16 cellular contexts compared by ENCODE assay signal in genomic region chr16:76634847-76635697, GRCh38.
"Had no signal": no experiment of that assay in that cellular context is flagged by ENCODE, and none has a peak within 500 bp of the region (broad histone marks: within the 10 kb centered on the region; RNA-seq: fewer than 3 reads in every experiment).

No MANE protein-coding gene starts in this region.

- H3K27me3 Mint-ChIP-seq: activated CD4-positive, alpha-beta memory T cell treated with anti-CD3 and anti-CD28 coated beads, Interleukin-2, amount 10 ng/mL, durations not matched to agents 7 days and 5 days; activated CD4-positive, alpha-beta T cell treated with anti-CD3 and anti-CD28 coated beads for 36 hours; activated naive CD8-positive, alpha-beta T cell; central memory CD8-positive, alpha-beta T cell; natural killer cell treated with Interleukin-12 subunit alpha and Interleukin-12 subunit beta and Interleukin-15 and Interleukin-18, amount 100 ng/mL, for 72 hours; stimulated activated naive CD8-positive, alpha-beta T cell treated with anti-CD3 and anti-CD28 coated beads, Interleukin-15, amount 100 ng/mL, for 72 hours had no signal

- H3K9me3 ChIP-seq: body of pancreas had no signal

- H3K4me3 Mint-ChIP-seq: activated CD4-positive, alpha-beta memory T cell treated with anti-CD3 and anti-CD28 coated beads, Interleukin-2, amount 10 ng/mL, durations not matched to agents 7 days and 5 days; activated CD4-positive, alpha-beta T cell treated with anti-CD3 and anti-CD28 coated beads for 36 hours; activated naive CD8-positive, alpha-beta T cell; central memory CD8-positive, alpha-beta T cell; natural killer cell treated with Interleukin-12 subunit alpha and Interleukin-12 subunit beta and Interleukin-15 and Interleukin-18, amount 100 ng/mL, for 72 hours; stimulated activated naive CD8-positive, alpha-beta T cell treated with anti-CD3 and anti-CD28 coated beads, Interleukin-15, amount 100 ng/mL, for 72 hours had no signal

- H3K4me1 Mint-ChIP-seq: activated CD4-positive, alpha-beta memory T cell treated with anti-CD3 and anti-CD28 coated beads, Interleukin-2, amount 10 ng/mL, durations not matched to agents 7 days and 5 days; activated CD4-positive, alpha-beta T cell treated with anti-CD3 and anti-CD28 coated beads for 36 hours; central memory CD8-positive, alpha-beta T cell; stimulated activated naive CD8-positive, alpha-beta T cell treated with anti-CD3 and anti-CD28 coated beads, Interleukin-15, amount 100 ng/mL, for 72 hours had no signal

- H3K27ac Mint-ChIP-seq: activated CD4-positive, alpha-beta memory T cell treated with anti-CD3 and anti-CD28 coated beads, Interleukin-2, amount 10 ng/mL, durations not matched to agents 7 days and 5 days; activated CD4-positive, alpha-beta T cell treated with anti-CD3 and anti-CD28 coated beads for 36 hours; activated naive CD8-positive, alpha-beta T cell; natural killer cell treated with Interleukin-12 subunit alpha and Interleukin-12 subunit beta and Interleukin-15 and Interleukin-18, amount 100 ng/mL, for 72 hours; stimulated activated naive CD8-positive, alpha-beta T cell treated with anti-CD3 and anti-CD28 coated beads, Interleukin-15, amount 100 ng/mL, for 72 hours had no signal

- ATAC-seq: activated CD4-positive, alpha-beta T cell treated with anti-CD3 and anti-CD28 coated beads for 36 hours; body of pancreas; natural killer cell treated with Interleukin-12 subunit alpha and Interleukin-12 subunit beta and Interleukin-15 and Interleukin-18, amount 100 ng/mL, for 72 hours; stimulated activated naive CD8-positive, alpha-beta T cell treated with anti-CD3 and anti-CD28 coated beads, Interleukin-15, amount 100 ng/mL, for 72 hours had no signal

- H3K36me3 Mint-ChIP-seq: activated naive CD8-positive, alpha-beta T cell had no signal

- H3K27ac ChIP-seq: body of pancreas, coronary artery, esophagus muscularis mucosa, left ventricle myocardium inferior had no signal

- H3K4me3 ChIP-seq: body of pancreas, coronary artery, left ventricle myocardium inferior, smooth muscle cell had no signal

- DNase-seq: activated CD4-positive, alpha-beta memory T cell treated with anti-CD3 and anti-CD28 coated beads, Interleukin-2, amount 10 ng/mL, durations not matched to agents 7 days and 5 days; activated CD4-positive, alpha-beta T cell treated with anti-CD3 and anti-CD28 coated beads for 36 hours; activated gamma-delta T cell treated with Interleukin-2 at 50 U/mL for 16 hours; activated T-cell treated with anti-CD3 and anti-CD28 coated beads, Interleukin-2, amount 50 U/mL, for 48 hours; amygdala; left ventricle myocardium inferior; mesenchymal stem cell; nucleus accumbens; stimulated activated naive CD8-positive, alpha-beta T cell treated with anti-CD3 and anti-CD28 coated beads, Interleukin-15, amount 100 ng/mL, for 72 hours had no signal

- H3K27me3 ChIP-seq: esophagus muscularis mucosa had no signal

- H3K36me3 ChIP-seq: esophagus muscularis mucosa, left ventricle myocardium inferior had no signal

- H3K4me2 ChIP-seq: smooth muscle cell had no signal

- H3K4me1 ChIP-seq: body of pancreas, esophagus muscularis mucosa, left ventricle myocardium inferior had no signal
